Comparison of ENCODE assay signal across 5 cellular contexts in the genomic region with DNA sequence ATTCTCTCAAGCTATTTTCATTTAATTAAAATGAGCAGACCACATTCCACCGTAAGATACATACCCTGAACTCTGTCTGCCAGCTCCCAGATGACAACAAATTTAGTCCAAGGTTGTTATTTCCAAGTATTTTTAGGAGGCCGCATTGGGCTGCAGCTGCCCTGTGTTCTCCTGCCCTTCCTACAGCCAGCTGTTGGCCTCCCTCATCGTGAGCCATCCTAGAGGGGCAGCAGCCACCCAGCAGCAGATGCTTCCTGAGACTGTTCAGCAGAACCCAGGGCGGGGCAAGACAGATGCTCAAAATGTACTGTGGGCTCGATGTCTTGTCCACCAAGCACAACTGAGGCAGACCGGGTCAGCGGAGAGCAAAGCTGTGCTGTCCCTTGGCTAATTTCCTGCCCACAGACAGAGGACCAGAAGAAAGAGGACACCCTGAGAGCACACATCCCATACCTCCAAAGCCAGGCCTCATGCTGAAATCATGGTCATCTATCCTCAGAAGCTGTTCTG. TPM values are rescaled to one million over a fixed set of nuclear protein-coding genes. Genes with fewer than 3 reads are reported as not detected.
"Had no signal": no experiment of that assay in that cellular context is flagged by ENCODE, and none has a peak within 500 bp of the region (broad histone marks: within the 10 kb centered on the region; RNA-seq: fewer than 3 reads in every experiment).

No MANE protein-coding gene starts in this region.

- H3K4me2 ChIP-seq: GM23338 had no signal

- H3K4me3 ChIP-seq: GM23338 had no signal

- DNase-seq: H9, HCEC 1CT, IMR-90 had no signal

- H3K27ac Mint-ChIP-seq: GM23338, H9 had no signal

- H3K4me3 Mint-ChIP-seq: GM23338, H9 had no signal

- H2AFZ ChIP-seq: GM23338 had no signal

- ATAC-seq: GM23338 had no signal

RNA-seq across cellular contexts. Expression of gene GABRR1, which starts 16.4 kb away (rescaled TPM):
- total RNA-seq: HT-29, IMR-90 had no signal
